In genomic region chr21:44935533-44935927, GRCh38 we compare ENCODE assay signal across 18 cellular contexts. TPM values are rescaled to one million over a fixed set of nuclear protein-coding genes. Genes with fewer than 3 reads are reported as not detected.
DNase-seq lines count a peak whose midpoint lies in the region; ATAC-seq, FAIRE-seq and TF ChIP-seq lines count a peak whose summit lies in the region.
"Had no signal": no experiment of that assay in that cellular context is flagged by ENCODE, and none has a peak within 500 bp of the region (broad histone marks: within the 10 kb centered on the region; RNA-seq: fewer than 3 reads in every experiment).

No MANE protein-coding gene starts in this region.

- H3K36me3 ChIP-seq in right atrium auricular region (no peaks in the 10 kb centered on the region), Karpas-422 (ENCODE audit: insufficient read depth, low read length) (no peaks in the 10 kb centered on the region), HepG2 (replicated peaks in 1 of 2; ENCODE audit: control insufficient read depth in 1 of 2, insufficient read depth in 2 of 2, low read length in 2 of 2) (no peaks in the 10 kb centered on the region), aorta (ENCODE audit: control insufficient read depth in 1 of 2, insufficient read depth in 2 of 2, low read length in 1 of 2) (no peaks in the 10 kb centered on the region)

- in situ Hi-C loops in HepG2 (cut with HindIII; ENCODE audit: extremely low pct_ligation_motif_present, low pct_unique_long_range_greater_than_20kb): no loop called here

- no peak for TF ChIP-seq CTCF in right atrium auricular region (IDR thresholded peaks at IDR 0.05)
- peak; percentile 47 for TF ChIP-seq CTCF in HepG2 (CRISPR knock-in tag; IDR thresholded peaks at IDR 0.05)

- 90% methylated on average over 10 of the region's 10 CpGs for WGBS in right cardiac atrium
- 61% methylated on average over 9 of the region's 10 CpGs for WGBS in HepG2 (ENCODE audit: low lambda C conversion rate)
- 93% methylated on average over 10 of the region's 10 CpGs for WGBS in aorta, 2 donors

- FAIRE-seq in HepG2 (lab: Jason Lieb, UNC): no peak
- FAIRE-seq: D721Med, G401.6, GM12891 had no signal

- no TSS peak for BruUV-seq in HepG2 (replicated peaks; lab: Mats Ljungman, UMichigan)

- no peaks in the 10 kb centered on the region for H3K9me2 ChIP-seq in Karpas-422 (replicated peaks; ENCODE audit: insufficient read depth, low read length)

- intact Hi-C loops in right cardiac atrium (cut with DNase I) (loop anchor here (10.0 kb wide), 2 partner anchors 131 to 141 kb away; partner anchors contain the start of gene UBE2G2 (in 3 of the 4)), HepG2 (cut with micrococcal nuclease; ENCODE audit: unreplicated experiment) (no loop called here), aorta (cut with DNase I) (loop anchor here in 1 of 2 donors (2.0 kb wide), 1 partner anchor 43 kb away; no protein-coding TSS in a partner anchor)

- no peak for TF ChIP-seq RAD21 in HepG2 (CRISPR knock-in tag; IDR thresholded peaks at IDR 0.05)

- CTCF ChIA-PET in HepG2 (lab: Yijun Ruan, JAX; ENCODE audit: low intra/inter-chr PET ratio, low total read pairs): no interaction called here

- H3K4me2 ChIP-seq in Karpas-422 (ENCODE audit: low read depth, low read length, poor library complexity, severe bottlenecking) (no peak overlapping the region), HepG2 (ENCODE audit: low read depth, low read length) (peak overlapping the region; percentile 42)

- no peak for TF ChIP-seq POLR2A in HepG2 (IDR thresholded peaks at IDR 0.05; ENCODE audit: insufficient read depth in 1 of 2, low read depth in 2 of 2, low read length in 2 of 2)

- H3K27me3 ChIP-seq in right cardiac atrium (ENCODE audit: control insufficient read depth, insufficient read depth) (no peaks in the 10 kb centered on the region), right atrium auricular region (peaks cover 4 to 14% of the 10 kb centered on the region in 2 donors), Karpas-422 (ENCODE audit: low read length) (no peaks in the 10 kb centered on the region), HepG2 (ENCODE audit: control insufficient read depth in 1 of 2, insufficient read depth in 2 of 2, low read length in 2 of 2) (peaks cover 1 to 4% of the 10 kb centered on the region in 2 experiments; a peak in 3 of 5 replicates), aorta (ENCODE audit: control insufficient read depth in 1 of 2, insufficient read depth in 2 of 2, low read length in 1 of 2) (no peaks in the 10 kb centered on the region)

- TF ChIP-seq EP300 in HepG2 (IDR thresholded peaks at IDR 0.05; ENCODE audit: low read depth in 2 of 2, low read length in 2 of 2) (no peak), HepG2 (CRISPR knock-in tag; IDR thresholded peaks at IDR 0.05; ENCODE audit: borderline replicate concordance) (no peak)

- H3K9ac ChIP-seq in Karpas-422 (ENCODE audit: low read length) (no peak overlapping the region), HepG2 (ENCODE audit: insufficient read depth, low read depth, low read length) (no peak overlapping the region)

- no peaks in the 10 kb centered on the region for H3K4me1 ChIP-seq in right cardiac atrium (ENCODE audit: control insufficient read depth, insufficient read depth, low read length)
- H3K4me1 ChIP-seq in right atrium auricular region: peaks cover 0 to 30% of the 10 kb centered on the region in 2 donors
- H3K4me1 ChIP-seq in Karpas-422 (ENCODE audit: low read length): peaks cover 61% of the 10 kb centered on the region
- peaks cover 70% of the 10 kb centered on the region for H3K4me1 ChIP-seq in HepG2 (ENCODE audit: insufficient read depth, low read length)
- H3K4me1 ChIP-seq in aorta (ENCODE audit: control insufficient read depth in 1 of 2, insufficient read depth in 2 of 2, low read length in 2 of 2): no peaks in the 10 kb centered on the region

- peak in 2 of 3 donors; percentile 4 to 43 for DNase-seq in right cardiac atrium
- no peak for DNase-seq in right atrium auricular region (ENCODE audit: low spot score)
- DNase-seq in Karpas-422: no peak
- DNase-seq in HepG2 (ENCODE audit: low spot score): no peak
- DNase-seq in aorta: peak; percentile 36 to 41
- no peak for DNase-seq in GOT3 (lab: John Stamatoyannopoulos, UW)
- DNase-seq: CD8-positive, alpha-beta T cell; COR-L47; DMS153; DMS79 treated with DMSO at 0.1 percent for 48 hours; EL; HCEC 1CT; IMR-90 had no signal

- H3K27ac ChIP-seq in right cardiac atrium (ENCODE audit: low read length) (no peak overlapping the region), right atrium auricular region (no peak overlapping the region), Karpas-422 (ENCODE audit: low read length) (peak overlapping the region; percentile 46), HepG2 (ENCODE audit: extremely low read length, insufficient read depth, low read length) (no peak overlapping the region), aorta (ENCODE audit: low read depth in 1 of 2, low read length in 2 of 2) (no peak overlapping the region)

- no peaks in the 10 kb centered on the region for H3K9me3 ChIP-seq in right cardiac atrium (ENCODE audit: control insufficient read depth, low read length)
- no peaks in the 10 kb centered on the region for H3K9me3 ChIP-seq in right atrium auricular region
- no peaks in the 10 kb centered on the region for H3K9me3 ChIP-seq in Karpas-422 (ENCODE audit: low read length)
- no peaks in the 10 kb centered on the region for H3K9me3 ChIP-seq in HepG2 (ENCODE audit: low read length)
- H3K9me3 ChIP-seq in aorta (ENCODE audit: control insufficient read depth, low read length): no peaks in the 10 kb centered on the region

- H3K79me2 ChIP-seq in Karpas-422 (ENCODE audit: low read length) (peaks cover 12% of the 10 kb centered on the region), HepG2 (ENCODE audit: insufficient read depth, low read length) (peaks cover 11% of the 10 kb centered on the region)

- POLR2A ChIA-PET in HepG2 (lab: Yijun Ruan, JAX): interaction anchor here (0.6 to 1.7 kb wide), 3 partner anchors 22 to 134 kb away, joined by 3 to 5 read pairs (median 3); partner anchors contain the start of gene UBE2G2

- H2AFZ ChIP-seq in Karpas-422 (ENCODE audit: low read length) (no peak overlapping the region), HepG2 (ENCODE audit: low read length) (no peak overlapping the region)

- ATAC-seq in right cardiac atrium: no peak
- peak; percentile 55 for ATAC-seq in HepG2
- ATAC-seq in aorta (ENCODE audit: low FRiP score): no peak
- ATAC-seq in HG02678 (IDR thresholded peaks at IDR 0.05; ENCODE audit: unreplicated experiment): no peak
- no peak for ATAC-seq in GM19328 (IDR thresholded peaks at IDR 0.05; ENCODE audit: unreplicated experiment)
- ATAC-seq: CD8-positive, alpha-beta T cell had no signal

- H4K20me1 ChIP-seq in Karpas-422 (ENCODE audit: insufficient read depth, low read depth, low read length) (no peaks in the 10 kb centered on the region), HepG2 (ENCODE audit: insufficient read depth, low read length) (no peaks in the 10 kb centered on the region)

- no peak overlapping the region for H3K4me3 ChIP-seq in right cardiac atrium (ENCODE audit: low read length)
- no peak overlapping the region for H3K4me3 ChIP-seq in right atrium auricular region
- no peak overlapping the region for H3K4me3 ChIP-seq in Karpas-422 (ENCODE audit: low read length)
- peak overlapping the region in 1 of 3 experiments; percentile 11; a peak in 1 of 6 replicates for H3K4me3 ChIP-seq in HepG2 (replicated peaks in 1 of 3; ENCODE audit: insufficient read depth in 1 of 3, low read depth in 2 of 3, low read length in 3 of 3)
- H3K4me3 ChIP-seq in aorta (ENCODE audit: low read length in 2 of 2): no peak overlapping the region

RNA-seq across cellular contexts. Expression of gene SLX9, which starts 4.3 kb away (rescaled TPM):
- total RNA-seq in right cardiac atrium (10 to 100 TPM; 19.2 to 26.5 (median 24.1) TPM), right atrium auricular region (10 to 100 TPM; 15.9 to 18.8 TPM), HepG2 (2016; rRNA removed; fragmentation: Illumina TruSeq; extraction: Trizol) (47.1 and 51.5 TPM in 2 replicates), aorta (10 to 100 TPM; 21.5 to 29.6 TPM)
- polyA plus RNA-seq in right cardiac atrium (25.1 TPM), HepG2 (2011; rRNA removed) (21.0 and 22.6 TPM in 2 replicates), aorta (10 to 100 TPM; 17.3 to 19.2 TPM)
- total RNA-seq in Karpas-422 (2014; rRNA removed; shearing (Covaris generic); ENCODE audit: low replicate concordance): 12.2 and 48.7 TPM in 2 replicates
- 43.4 and 50.9 TPM in 2 replicates for total RNA-seq in HepG2 (2016; cell fraction: cytosol; rRNA removed; fragmentation: Illumina TruSeq; extraction: Trizol; ENCODE audit: low read depth)
- total RNA-seq in HepG2 (2016; cell fraction: insoluble cytoplasmic fraction; rRNA removed; fragmentation: Illumina TruSeq; extraction: Trizol): 51.9 and 55.4 TPM in 2 replicates
- 31.2 and 37.8 TPM in 2 replicates for total RNA-seq in HepG2 (2016; cell fraction: membrane; rRNA removed; fragmentation: Illumina TruSeq; extraction: Trizol)
- total RNA-seq in HepG2 (2016; cell fraction: nucleus; rRNA removed; fragmentation: Illumina TruSeq; extraction: Trizol): 17.3 and 20.5 TPM in 2 replicates
- 32.4 and 47.0 TPM in 2 replicates for polyA plus RNA-seq in HepG2 (2011; cell fraction: cytosol; rRNA removed)
- polyA plus RNA-seq in HepG2 (2011; cell fraction: nucleus; rRNA removed): 22.9 and 26.2 TPM in 2 replicates
- 22.9 TPM in 2 replicates for polyA plus RNA-seq in HepG2 (2012)
- 43.3 and 45.1 TPM in 2 replicates for polyA plus RNA-seq in HepG2 (2016; cell fraction: cytosol; fragmentation: Illumina TruSeq; extraction: Trizol; ENCODE audit: low read depth)
- 53.9 and 57.5 TPM in 2 replicates for polyA plus RNA-seq in HepG2 (2016; cell fraction: insoluble cytoplasmic fraction; fragmentation: Illumina TruSeq; extraction: Trizol; ENCODE audit: low read depth)
- polyA plus RNA-seq in HepG2 (2016; cell fraction: membrane; fragmentation: Illumina TruSeq; extraction: Trizol; ENCODE audit: low read depth): 27.6 and 29.8 TPM in 2 replicates
- polyA plus RNA-seq in HepG2 (2016; cell fraction: nucleus; fragmentation: Illumina TruSeq; extraction: Trizol; ENCODE audit: insufficient read depth, low read depth): 35.4 and 41.4 TPM in 2 replicates
- 14.1 and 17.2 TPM in 2 replicates for polyA minus RNA-seq in HepG2 (2011; rRNA and poly(A)+ RNA removed; ENCODE audit: low replicate concordance)
- polyA minus RNA-seq in HepG2 (2011; cell fraction: cytosol; rRNA and poly(A)+ RNA removed): 15.8 and 22.1 TPM in 2 replicates
- polyA minus RNA-seq in HepG2 (2011; cell fraction: nucleus; rRNA and poly(A)+ RNA removed): 5.8 and 8.6 TPM in 2 replicates

RNA-seq across cellular contexts. Expression of gene ITGB2, which starts 14.8 kb away (rescaled TPM):
- total RNA-seq in right cardiac atrium (10 to 100 TPM; 19.1 to 46.5 (median 33.7) TPM), right atrium auricular region (10 to 100 TPM; 16.7 to 63.6 TPM), HepG2 (2016; rRNA removed; fragmentation: Illumina TruSeq; extraction: Trizol) (1.6 and 4.2 TPM in 2 replicates), aorta (100 to 1,000 TPM in 1 of 2 donors, 10 to 100 TPM in 1; 65.5 to 110 TPM)
- polyA plus RNA-seq in right cardiac atrium (11.9 TPM), HepG2 (2011; rRNA removed) (18.0 and 26.4 TPM in 2 replicates), aorta (10 to 100 TPM in 1 of 2 donors, 1 to 10 TPM in 1; 6.7 to 48.5 TPM)
- 252 and 484 TPM in 2 replicates for total RNA-seq in Karpas-422 (2014; rRNA removed; shearing (Covaris generic); ENCODE audit: low replicate concordance)
- total RNA-seq in HepG2 (2016; cell fraction: cytosol; rRNA removed; fragmentation: Illumina TruSeq; extraction: Trizol; ENCODE audit: low read depth): 0.71 and 0.91 TPM in 2 replicates
- total RNA-seq in HepG2 (2016; cell fraction: insoluble cytoplasmic fraction; rRNA removed; fragmentation: Illumina TruSeq; extraction: Trizol): 2.3 and 3.5 TPM in 2 replicates
- 1.2 and 1.9 TPM in 2 replicates for total RNA-seq in HepG2 (2016; cell fraction: membrane; rRNA removed; fragmentation: Illumina TruSeq; extraction: Trizol)
- 6.5 and 6.6 TPM in 2 replicates for total RNA-seq in HepG2 (2016; cell fraction: nucleus; rRNA removed; fragmentation: Illumina TruSeq; extraction: Trizol)
- 22.3 and 25.2 TPM in 2 replicates for polyA plus RNA-seq in HepG2 (2011; cell fraction: cytosol; rRNA removed)
- 63.6 and 64.3 TPM in 2 replicates for polyA plus RNA-seq in HepG2 (2011; cell fraction: nucleus; rRNA removed)
- 28.1 and 37.9 TPM in 2 replicates for polyA plus RNA-seq in HepG2 (2012)
- 0.53 and 1.0 TPM in 2 replicates for polyA plus RNA-seq in HepG2 (2016; cell fraction: cytosol; fragmentation: Illumina TruSeq; extraction: Trizol; ENCODE audit: low read depth)
- polyA plus RNA-seq in HepG2 (2016; cell fraction: insoluble cytoplasmic fraction; fragmentation: Illumina TruSeq; extraction: Trizol; ENCODE audit: low read depth): 2.2 and 2.5 TPM in 2 replicates
- polyA plus RNA-seq in HepG2 (2016; cell fraction: membrane; fragmentation: Illumina TruSeq; extraction: Trizol; ENCODE audit: low read depth): 1.3 and 1.5 TPM in 2 replicates
- polyA plus RNA-seq in HepG2 (2016; cell fraction: nucleus; fragmentation: Illumina TruSeq; extraction: Trizol; ENCODE audit: insufficient read depth, low read depth): 5.9 and 7.0 TPM in 2 replicates
- polyA minus RNA-seq in HepG2 (2011; rRNA and poly(A)+ RNA removed; ENCODE audit: low replicate concordance): 1.4 and 26.8 TPM in 2 replicates
- 11.9 and 12.6 TPM in 2 replicates for polyA minus RNA-seq in HepG2 (2011; cell fraction: cytosol; rRNA and poly(A)+ RNA removed)
- 10.0 and 14.7 TPM in 2 replicates for polyA minus RNA-seq in HepG2 (2011; cell fraction: nucleus; rRNA and poly(A)+ RNA removed)
- total RNA-seq: IMR-90 had no signal

Comparison
In these comparisons a context has a peak if more than half of its experiments do, and no peak if none do; other contexts are left out.
1. DNase-seq: peak in right cardiac atrium (2 of 3) and aorta (2 of 2); none in right atrium auricular region (single experiment), Karpas-422 (single experiment), HepG2 (single experiment) and GOT3 (single experiment).